ENCODE assay signal across 9 cellular contexts in the genomic region with DNA sequence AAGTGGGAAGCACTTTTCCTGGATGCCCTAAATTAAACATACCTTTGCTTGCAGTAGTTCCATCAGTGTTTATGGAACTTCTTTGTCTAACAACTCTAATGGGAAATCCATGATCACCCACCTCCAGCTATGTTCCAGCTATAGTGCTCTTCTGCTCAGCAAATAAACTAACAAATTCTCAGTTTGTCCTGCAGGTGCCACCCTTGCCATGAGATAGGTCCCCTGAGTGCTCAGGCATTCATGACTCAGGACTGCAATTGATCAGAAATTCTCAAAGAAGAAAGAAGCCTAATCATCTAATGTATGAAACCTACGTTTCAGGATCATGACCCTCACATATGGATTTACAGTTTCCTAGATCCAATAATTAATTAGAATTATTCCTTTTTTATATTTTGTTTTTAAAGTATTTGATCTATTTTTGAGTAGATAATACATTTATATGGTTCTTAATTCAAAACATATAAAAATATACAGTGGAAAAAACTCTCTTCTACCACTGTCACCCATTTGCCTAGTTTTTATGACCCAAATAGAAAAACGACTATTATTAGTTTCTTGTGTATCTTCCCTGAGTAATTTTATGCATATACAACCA. TPM values are rescaled to one million over a fixed set of nuclear protein-coding genes. Genes with fewer than 3 reads are reported as not detected.
DNase-seq lines count a peak whose midpoint lies in the region; ATAC-seq and TF ChIP-seq lines count a peak whose summit lies in the region.
"Had no signal": no experiment of that assay in that cellular context is flagged by ENCODE, and none has a peak within 500 bp of the region (broad histone marks: within the 10 kb centered on the region; RNA-seq: fewer than 3 reads in every experiment).

No MANE protein-coding gene starts in this region.

- H3K27ac ChIP-seq in endodermal cell (ENCODE audit: low read depth, low read length), result no peak overlapping the region

- H3K27ac Mint-ChIP-seq in endodermal cell, result no peak overlapping the region
- H3K27ac Mint-ChIP-seq in memory B cell, result no peak overlapping the region
- no peak overlapping the region for H3K27ac Mint-ChIP-seq in activated T-helper 17 cell treated with anti-CD3 and anti-CD28 coated beads, Interleukin-2, amount 50 U/mL, for 72 hours
- H3K27ac Mint-ChIP-seq: dendritic cell treated with granulocyte-macrophage colony-stimulating factor and Interleukin-4, amounts not matched to agents 40 ng/mL and 50 ng/mL, for 4 days had no signal

- H3K36me3 ChIP-seq in endodermal cell (ENCODE audit: control insufficient read depth, insufficient read depth, low read length), result no peaks in the 10 kb centered on the region

- peaks cover 3% of the 10 kb centered on the region for H3K4me1 Mint-ChIP-seq in endodermal cell
- no peaks in the 10 kb centered on the region for H3K4me1 Mint-ChIP-seq in memory B cell
- no peaks in the 10 kb centered on the region for H3K4me1 Mint-ChIP-seq in activated T-helper 17 cell treated with anti-CD3 and anti-CD28 coated beads, Interleukin-2, amount 50 U/mL, for 72 hours

- H3K9me3 ChIP-seq in endodermal cell (ENCODE audit: control insufficient read depth, low read length), result no peaks in the 10 kb centered on the region

- ATAC-seq in HG03520 (IDR thresholded peaks at IDR 0.05; ENCODE audit: unreplicated experiment), result peak; percentile 58
- ATAC-seq in memory B cell (ENCODE audit: low read depth), result peak; percentile 42
- ATAC-seq in activated T-helper 17 cell treated with anti-CD3 and anti-CD28 coated beads, Interleukin-2, amount 50 U/mL, for 72 hours (replicated peaks), result no peak

- DNase-seq in A172 (ENCODE audit: low spot score) (peak; percentile 57), NCI-H774 (lab: John Stamatoyannopoulos, UW) (peak; percentile 71), endodermal cell (peak; percentile 84), memory B cell (ENCODE audit: low spot score in 2 of 2) (no peak)
- DNase-seq in activated CD8-positive, alpha-beta memory T cell treated with anti-CD3 and anti-CD28 coated beads, Interleukin-2, amount 50 U/mL, for 48 hours, result no peak

- H3K4me3 ChIP-seq in endodermal cell (ENCODE audit: low read length), result no peak overlapping the region

- no peak overlapping the region for H3K4me3 Mint-ChIP-seq in endodermal cell
- H3K4me3 Mint-ChIP-seq in memory B cell, result no peak overlapping the region
- H3K4me3 Mint-ChIP-seq in activated T-helper 17 cell treated with anti-CD3 and anti-CD28 coated beads, Interleukin-2, amount 50 U/mL, for 72 hours, result no peak overlapping the region
- H3K4me3 Mint-ChIP-seq: dendritic cell treated with granulocyte-macrophage colony-stimulating factor and Interleukin-4, amounts not matched to agents 40 ng/mL and 50 ng/mL, for 4 days had no signal

- no peak overlapping the region for H3K9ac ChIP-seq in endodermal cell (ENCODE audit: extremely low read depth, low read length, poor library complexity, severe bottlenecking)

- no peaks in the 10 kb centered on the region for H3K9me3 Mint-ChIP-seq in endodermal cell
- no peaks in the 10 kb centered on the region for H3K9me3 Mint-ChIP-seq in memory B cell
- no peaks in the 10 kb centered on the region for H3K9me3 Mint-ChIP-seq in activated T-helper 17 cell treated with anti-CD3 and anti-CD28 coated beads, Interleukin-2, amount 50 U/mL, for 72 hours
- H3K9me3 Mint-ChIP-seq: dendritic cell treated with granulocyte-macrophage colony-stimulating factor and Interleukin-4, amounts not matched to agents 40 ng/mL and 50 ng/mL, for 4 days had no signal

- TF ChIP-seq CTCF in GM12872 (IDR thresholded peaks at IDR 0.05; ENCODE audit: insufficient read depth, low read depth, low read length) (peak; percentile 40; the same call in 2 of the 3 replicates), endodermal cell (conservative IDR thresholded peaks at IDR 0.05) (peak; percentile 88)

- no peaks in the 10 kb centered on the region for H3K4me1 ChIP-seq in endodermal cell (ENCODE audit: control insufficient read depth, insufficient read depth, low read length)

- H3K27me3 Mint-ChIP-seq in endodermal cell (ENCODE audit: insufficient read depth), result peaks cover 2% of the 10 kb centered on the region
- H3K27me3 Mint-ChIP-seq in memory B cell, result peaks cover 6% of the 10 kb centered on the region
- H3K27me3 Mint-ChIP-seq in activated T-helper 17 cell treated with anti-CD3 and anti-CD28 coated beads, Interleukin-2, amount 50 U/mL, for 72 hours, result peaks cover 4% of the 10 kb centered on the region

- 13% methylated on average over 1 of the region's 2 CpGs; no CpG with 5 or more reads in 1 of the 2 experiments for WGBS in endodermal cell (ENCODE audit: insufficient coverage in 1 of 2, insufficient read length in 1 of 2), 2 experiments

- no peaks in the 10 kb centered on the region for H3K27me3 ChIP-seq in endodermal cell (ENCODE audit: control insufficient read depth, insufficient read depth, low read length, poor library complexity, severe bottlenecking)

- H3K36me3 Mint-ChIP-seq in endodermal cell (ENCODE audit: low read depth), result no peaks in the 10 kb centered on the region
- H3K36me3 Mint-ChIP-seq in memory B cell, result no peaks in the 10 kb centered on the region
- no peaks in the 10 kb centered on the region for H3K36me3 Mint-ChIP-seq in activated T-helper 17 cell treated with anti-CD3 and anti-CD28 coated beads, Interleukin-2, amount 50 U/mL, for 72 hours (ENCODE audit: low read depth)

RNA-seq across cellular contexts. Expression of gene DYNC1I1, which starts 48.7 kb away (rescaled TPM):
- 1.1 and 2.4 TPM in 2 replicates for total RNA-seq in A172 (2014; rRNA removed; shearing (Covaris generic))
- 1 to 10 TPM; 6.5 to 7.2 TPM for total RNA-seq in endodermal cell
- 3.2 TPM for polyA plus RNA-seq in endodermal cell (2013, experiment 1 of 2)
- polyA plus RNA-seq in endodermal cell (2013, experiment 2 of 2), result 4.3 TPM
- total RNA-seq in activated T-helper 17 cell treated with anti-CD3 and anti-CD28 coated beads, Interleukin-2, amount 50 U/mL, for 72 hours, result not detected

Comparison
In these comparisons a context has a peak if more than half of its experiments do, and no peak if none do; other contexts are left out.
1. DNase-seq: peak in A172 (single experiment), NCI-H774 (single experiment) and endodermal cell (single experiment); none in memory B cell (0 of 2) and activated CD8-positive, alpha-beta memory T cell treated with anti-CD3 and anti-CD28 coated beads, Interleukin-2, amount 50 U/mL, for 48 hours (single experiment).